27 cellular contexts compared by ENCODE assay signal in the genomic region with DNA sequence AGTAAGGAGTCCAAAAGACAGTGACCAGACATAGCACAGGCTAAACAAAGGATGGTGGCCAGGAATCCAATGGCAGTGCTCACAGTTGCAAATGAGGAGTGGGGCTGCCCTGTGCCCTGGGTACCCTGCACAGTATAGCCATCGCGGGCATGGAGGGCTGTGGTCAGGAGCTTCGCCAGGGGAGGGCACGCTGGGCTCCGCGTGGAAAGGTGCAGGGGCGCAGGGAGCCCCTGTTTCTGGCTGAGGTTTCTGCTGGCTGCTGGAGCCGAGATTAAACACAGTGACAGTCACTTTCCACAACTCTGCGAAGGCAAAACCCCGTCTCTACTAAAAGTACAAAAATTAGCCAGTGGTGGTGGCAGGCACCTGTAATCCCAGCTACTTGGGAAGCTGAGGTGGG.
"Had no signal": no experiment of that assay in that cellular context is flagged by ENCODE, and none has a peak within 500 bp of the region (broad histone marks: within the 10 kb centered on the region; RNA-seq: fewer than 3 reads in every experiment).

No MANE protein-coding gene starts in this region.

- DNase-seq: colonic mucosa; cortex of kidney; dermis blood vessel endothelial cell; effector CD4-positive, alpha-beta T cell; effector CD8-positive, alpha-beta T cell; effector memory CD4-positive, alpha-beta T cell; effector memory CD8-positive, alpha-beta T cell; endodermal cell; erythroblast; esophagus squamous epithelium; foreskin fibroblast; foreskin keratinocyte; foreskin melanocyte; gastrocnemius medialis; glutamatergic neuron; head of caudate nucleus; heart left ventricle; heart right ventricle had no signal

- H3K36me3 ChIP-seq: colonic mucosa, esophagus muscularis mucosa, esophagus squamous epithelium, gastrocnemius medialis, gastroesophageal sphincter, heart left ventricle, heart right ventricle had no signal

- H3K27ac ChIP-seq: colonic mucosa, coronary artery, epithelial cell of prostate, esophagus muscularis mucosa, esophagus squamous epithelium, foreskin keratinocyte, gastrocnemius medialis, gastroesophageal sphincter, heart left ventricle, heart right ventricle had no signal

- H3K9me3 ChIP-seq: colonic mucosa, esophagus muscularis mucosa, esophagus squamous epithelium, gastrocnemius medialis, gastroesophageal sphincter, heart left ventricle, heart right ventricle had no signal

- H3K4me1 ChIP-seq: colonic mucosa, esophagus muscularis mucosa, esophagus squamous epithelium, foreskin keratinocyte, gastrocnemius medialis, gastroesophageal sphincter, heart left ventricle, heart right ventricle had no signal

- ATAC-seq: effector memory CD8-positive, alpha-beta T cell; esophagus mucosa; foreskin keratinocyte; gastrocnemius medialis; gastroesophageal sphincter; heart left ventricle; heart right ventricle had no signal

- H3K4me3 ChIP-seq: colonic mucosa, coronary artery, esophagus muscularis mucosa, esophagus squamous epithelium, gastrocnemius medialis, gastroesophageal sphincter, heart left ventricle, heart right ventricle had no signal

- FAIRE-seq: colon, endometrium, endothelial cell of umbilical vein, frontal cortex had no signal

- H3K27me3 ChIP-seq: colonic mucosa, esophagus squamous epithelium, foreskin keratinocyte, gastrocnemius medialis, gastroesophageal sphincter had no signal
